In the genomic region with DNA sequence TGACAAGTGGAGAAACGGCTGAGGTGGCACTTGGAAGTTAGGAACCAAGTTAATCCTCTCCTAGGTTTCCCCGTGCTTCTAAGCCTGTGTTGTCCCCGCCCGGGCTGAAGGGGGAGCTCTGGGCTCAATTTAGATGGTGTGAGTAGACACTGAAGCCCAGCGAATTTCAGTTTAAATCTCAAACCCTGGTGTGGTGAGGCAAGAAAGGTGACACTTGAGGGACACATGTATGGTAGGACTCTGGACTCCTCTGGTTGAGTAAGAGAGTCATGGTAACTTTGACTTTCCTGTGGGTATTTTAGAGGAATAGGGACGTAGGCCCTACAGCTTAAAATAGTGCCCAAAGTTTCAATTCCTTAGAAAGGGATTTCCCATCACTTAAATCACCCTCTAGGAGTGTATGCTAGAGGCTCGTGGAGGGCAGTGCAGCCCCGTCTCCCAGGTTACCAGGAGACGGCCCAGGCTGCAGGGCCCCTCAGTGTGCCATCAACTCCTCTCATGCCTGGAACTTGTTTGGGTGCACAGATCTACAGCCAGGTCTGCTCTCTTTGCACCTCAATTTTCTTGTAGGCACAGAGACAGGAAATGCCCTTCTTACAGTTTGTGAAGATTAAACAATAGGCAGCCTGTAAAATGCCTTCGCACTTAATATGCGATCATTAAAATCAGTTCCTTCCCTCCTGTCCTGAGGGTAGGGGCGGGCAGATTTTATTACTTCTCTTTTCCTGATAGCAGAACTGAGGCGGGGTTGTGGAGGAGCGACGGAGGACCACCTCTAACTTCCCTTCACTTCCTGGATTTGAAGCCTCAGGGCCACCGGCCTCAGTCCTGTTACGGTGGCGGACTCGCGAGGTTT, we compare ENCODE assay signal across 9 cellular contexts. TPM values are rescaled to one million over a fixed set of nuclear protein-coding genes. Genes with fewer than 3 reads are reported as not detected.
DNase-seq lines count a peak whose midpoint lies in the region; ATAC-seq and TF ChIP-seq lines count a peak whose summit lies in the region.
"Had no signal": no experiment of that assay in that cellular context is flagged by ENCODE, and none has a peak within 500 bp of the region (broad histone marks: within the 10 kb centered on the region; RNA-seq: fewer than 3 reads in every experiment).

No MANE protein-coding gene starts in this region.

- H3K27me3 ChIP-seq in adrenal gland (peaks cover 83% of the 10 kb centered on the region), spleen (replicated peaks in 1 of 7) (peaks cover 11 to 100% (median 100%) of the 10 kb centered on the region in 7 donors)

- H3K4me1 ChIP-seq in adrenal gland (replicated peaks in 1 of 2) (no peaks in the 10 kb centered on the region), spleen (peaks cover 5 to 57% (median 35%) of the 10 kb centered on the region in 6 donors)
- H3K4me1 ChIP-seq: BLaER1 had no signal

- TF ChIP-seq POLR2A in adrenal gland (IDR thresholded peaks at IDR 0.05) (no peak), spleen (IDR thresholded peaks at IDR 0.05) (no peak)

- intact Hi-C loops in adrenal gland (cut with DNase I): loop anchor here in 1 of 2 donors (10.0 kb wide), 1 partner anchor 191 kb away; no protein-coding TSS in a partner anchor
- intact Hi-C loops in spleen (cut with DNase I; ENCODE audit: low total_unique reads): loop anchor here (10.0 kb wide), 1 partner anchor 619 kb away; no protein-coding TSS in a partner anchor

- no peak overlapping the region for H3K27ac ChIP-seq in adrenal gland
- H3K27ac ChIP-seq in spleen: no peak overlapping the region
- H3K27ac ChIP-seq: BLaER1 had no signal

- H3K36me3 ChIP-seq in adrenal gland (replicated peaks in 1 of 2): no peaks in the 10 kb centered on the region
- H3K36me3 ChIP-seq in spleen: no peaks in the 10 kb centered on the region
- H3K36me3 ChIP-seq: BLaER1 had no signal

- TF ChIP-seq CTCF in adrenal gland (IDR thresholded peaks at IDR 0.05) (peak in 5 of 6 experiments; percentile 29 to 55 (median 41)), spleen (IDR thresholded peaks at IDR 0.05 in 8 of 11, conservative IDR thresholded peaks at IDR 0.05 in 3 of 11) (peak in 9 of 11 experiments; percentile 29 to 76 (median 60))

- H3K9me3 ChIP-seq in adrenal gland (replicated peaks in 1 of 3): no peaks in the 10 kb centered on the region
- H3K9me3 ChIP-seq in spleen: peaks cover 0 to 13% (median 0%) of the 10 kb centered on the region in 8 donors

- peak; percentile 65 for DNase-seq in DMS 273 (lab: John Stamatoyannopoulos, UW; ENCODE audit: unreplicated experiment)
- no peak for DNase-seq in DMS 273 treated with DMSO at 0.1 percent for 48 hours (lab: John Stamatoyannopoulos, UW)
- DNase-seq in NCI-H69 (lab: John Stamatoyannopoulos, UW): peak; percentile 72
- DNase-seq in adrenal gland: peak in 4 of 7 donors; percentile 25 to 80 (median 50)
- DNase-seq in hippocampal formation (lab: John Stamatoyannopoulos, UW): peak; percentile 0 to 24
- no peak for DNase-seq in spleen

- 24 to 39% (median 28%) methylated on average over 20 of the region's 20 CpGs for WGBS in adrenal gland, 4 donors
- WGBS in spleen, 5 donors: 9 to 19% (median 14%) methylated on average over 18 to 20 of the region's 20 CpGs

- no peak overlapping the region for H3K4me3 ChIP-seq in adrenal gland
- H3K4me3 ChIP-seq in spleen: peak overlapping the region in 5 of 8 donors; percentile 10 to 54 (median 14)
- H3K4me3 ChIP-seq: BLaER1 had no signal

- ATAC-seq in GM19328 (IDR thresholded peaks at IDR 0.05; ENCODE audit: unreplicated experiment) (peak; percentile 54), HG03139 (IDR thresholded peaks at IDR 0.05; ENCODE audit: unreplicated experiment) (peak; percentile 68)

RNA-seq across cellular contexts. Expression of gene HAND2, which starts 23.9 kb away (rescaled TPM):
- total RNA-seq in adrenal gland (10 to 100 TPM in 3 of 8 donors, 1 to 10 TPM in 2, under 1 TPM in 3; 0.11 to 44.9 (median 2.7) TPM), spleen (1 to 10 TPM in 5 of 7 donors, under 1 TPM in 2; 0.80 to 6.3 (median 1.5) TPM)
- polyA plus RNA-seq in adrenal gland (10 to 100 TPM; 12.6 to 56.1 (median 43.6) TPM), spleen (1 to 10 TPM in 2 of 3 donors, under 1 TPM in 1; 0.93 to 3.8 (median 2.4) TPM)

Comparison
In these comparisons a context has a peak if more than half of its experiments do, and no peak if none do; other contexts are left out.
1. DNase-seq: peak in DMS 273 (single experiment), NCI-H69 (single experiment), adrenal gland (4 of 7) and hippocampal formation (2 of 2); none in DMS 273 treated with DMSO at 0.1 percent for 48 hours (single experiment) and spleen (single experiment).
2. H3K4me3 ChIP-seq: peak in spleen (5 of 8); none in adrenal gland (0 of 4).